Comparison of ENCODE assay signal across 1 cellular context in the genomic region with DNA sequence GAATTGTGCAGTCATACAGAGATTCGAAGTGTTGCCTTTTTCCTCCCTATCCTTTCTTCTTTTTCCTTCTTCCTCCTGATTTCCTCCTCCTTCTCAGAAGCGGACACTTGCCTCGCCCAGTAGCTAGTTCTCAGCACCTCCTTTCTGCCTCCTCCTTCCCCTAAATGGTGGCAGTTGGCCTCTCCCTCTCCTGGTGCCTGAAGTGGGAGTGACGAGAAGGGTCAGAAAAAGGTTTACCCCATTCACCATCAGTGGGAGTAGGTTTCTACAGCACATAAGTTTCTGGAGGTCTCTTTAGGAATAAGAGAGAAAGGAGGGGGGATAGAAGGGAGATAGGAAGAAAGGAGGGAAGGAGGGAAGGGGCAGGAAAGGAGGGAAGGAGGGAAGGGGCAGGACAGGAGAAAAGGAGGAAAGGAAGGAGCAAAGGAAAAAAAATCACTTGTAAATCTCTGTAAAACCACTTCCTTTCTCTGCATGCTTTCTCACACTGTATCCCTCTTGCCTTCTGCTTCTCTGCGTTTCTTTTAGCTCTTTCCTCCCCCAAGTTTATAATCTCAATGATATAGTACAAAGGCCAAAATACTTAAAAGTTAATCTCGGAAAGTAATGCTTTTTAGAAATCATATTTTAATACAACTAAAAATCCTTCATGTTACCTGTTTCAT.
TF ChIP-seq lines count a peak whose summit lies in the region.

No MANE protein-coding gene starts in this region.

TF ChIP-seq in HepG2, 621 proteins besides CTCF, POLR2A, EP300 and RAD21:
- peak; percentile 30 for TF ChIP-seq PCBP2 (optimal IDR thresholded peaks at IDR 0.05; ENCODE audit: low read depth, low read length, poor library complexity, severe bottlenecking)
- TF ChIP-seq, protein P1, sequence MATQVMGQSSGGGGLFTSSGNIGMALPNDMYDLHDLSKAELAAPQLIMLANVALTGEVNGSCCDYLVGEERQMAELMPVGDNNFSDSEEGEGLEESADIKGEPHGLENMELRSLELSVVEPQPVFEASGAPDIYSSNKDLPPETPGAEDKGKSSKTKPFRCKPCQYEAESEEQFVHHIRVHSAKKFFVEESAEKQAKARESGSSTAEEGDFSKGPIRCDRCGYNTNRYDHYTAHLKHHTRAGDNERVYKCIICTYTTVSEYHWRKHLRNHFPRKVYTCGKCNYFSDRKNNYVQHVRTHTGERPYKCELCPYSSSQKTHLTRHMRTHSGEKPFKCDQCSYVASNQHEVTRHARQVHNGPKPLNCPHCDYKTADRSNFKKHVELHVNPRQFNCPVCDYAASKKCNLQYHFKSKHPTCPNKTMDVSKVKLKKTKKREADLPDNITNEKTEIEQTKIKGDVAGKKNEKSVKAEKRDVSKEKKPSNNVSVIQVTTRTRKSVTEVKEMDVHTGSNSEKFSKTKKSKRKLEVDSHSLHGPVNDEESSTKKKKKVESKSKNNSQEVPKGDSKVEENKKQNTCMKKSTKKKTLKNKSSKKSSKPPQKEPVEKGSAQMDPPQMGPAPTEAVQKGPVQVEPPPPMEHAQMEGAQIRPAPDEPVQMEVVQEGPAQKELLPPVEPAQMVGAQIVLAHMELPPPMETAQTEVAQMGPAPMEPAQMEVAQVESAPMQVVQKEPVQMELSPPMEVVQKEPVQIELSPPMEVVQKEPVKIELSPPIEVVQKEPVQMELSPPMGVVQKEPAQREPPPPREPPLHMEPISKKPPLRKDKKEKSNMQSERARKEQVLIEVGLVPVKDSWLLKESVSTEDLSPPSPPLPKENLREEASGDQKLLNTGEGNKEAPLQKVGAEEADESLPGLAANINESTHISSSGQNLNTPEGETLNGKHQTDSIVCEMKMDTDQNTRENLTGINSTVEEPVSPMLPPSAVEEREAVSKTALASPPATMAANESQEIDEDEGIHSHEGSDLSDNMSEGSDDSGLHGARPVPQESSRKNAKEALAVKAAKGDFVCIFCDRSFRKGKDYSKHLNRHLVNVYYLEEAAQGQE (IDR thresholded peaks at IDR 0.05; ENCODE audit: borderline replicate concordance in 1 of 2, low read depth in 1 of 2, low read length in 2 of 2): no peak
- TF ChIP-seq HNRNPK (IDR thresholded peaks at IDR 0.05; ENCODE audit: low read depth, low read length, poor library complexity, severe bottlenecking): peak; percentile 75
